ENCODE assay signal across 2 cellular contexts in genomic region chr10:112907893-112908292, GRCh38.
TF ChIP-seq lines count a peak whose summit lies in the region.

No MANE protein-coding gene starts in this region.

TF ChIP-seq in HCT116, 20 proteins besides CTCF, POLR2A, EP300 and RAD21:
- TF ChIP-seq EZH2phosphoT487 (IDR thresholded peaks at IDR 0.05; ENCODE audit: borderline replicate concordance): no peak
- TF ChIP-seq YY1 (IDR thresholded peaks at IDR 0.05; ENCODE audit: extremely low read depth, insufficient replicate concordance, low read depth, low read length): no peak
- no peak for TF ChIP-seq TCF7L2 (IDR thresholded peaks at IDR 0.05; ENCODE audit: borderline replicate concordance, extremely low read depth, insufficient read depth, insufficient read length)
- TF ChIP-seq EGR1 (IDR thresholded peaks at IDR 0.05; ENCODE audit: low read depth): no peak
- TF ChIP-seq ATF3 (IDR thresholded peaks at IDR 0.05): no peak
- TF ChIP-seq POLR2AphosphoS5 (IDR thresholded peaks at IDR 0.05; ENCODE audit: low read depth, low read length): no peak; the same call in 1 of the 2 replicates
- TF ChIP-seq SIN3A (IDR thresholded peaks at IDR 0.05; ENCODE audit: low read depth): no peak
- no peak for TF ChIP-seq SRF (IDR thresholded peaks at IDR 0.05; ENCODE audit: low read depth)
- TF ChIP-seq REST (IDR thresholded peaks at IDR 0.05; ENCODE audit: low read depth): no peak
- no peak for TF ChIP-seq ELF1 (IDR thresholded peaks at IDR 0.05; ENCODE audit: borderline replicate concordance, low read depth)
- TF ChIP-seq JUND (IDR thresholded peaks at IDR 0.05): no peak
- no peak for TF ChIP-seq EZH2 (IDR thresholded peaks at IDR 0.05)
- TF ChIP-seq ZNF274 (IDR thresholded peaks at IDR 0.05; ENCODE audit: low read depth, low read length): no peak
- no peak for TF ChIP-seq ZFX (IDR thresholded peaks at IDR 0.05)
- TF ChIP-seq FOSL1 (IDR thresholded peaks at IDR 0.05; ENCODE audit: low read depth): no peak
- TF ChIP-seq SP1 (IDR thresholded peaks at IDR 0.05; ENCODE audit: low read depth): no peak
- TF ChIP-seq CBX3 (IDR thresholded peaks at IDR 0.05; ENCODE audit: low read depth): no peak
- TF ChIP-seq CEBPB (IDR thresholded peaks at IDR 0.05; ENCODE audit: low read depth): no peak
- no peak for TF ChIP-seq ZBTB33 (IDR thresholded peaks at IDR 0.05; ENCODE audit: extremely low read depth, insufficient replicate concordance, low read length)
TF ChIP-seq in HCT116: peak in this region for 0.

TF ChIP-seq in K562, 482 proteins besides CTCF, POLR2A, EP300 and RAD21:
- TF ChIP-seq ZKSCAN3 (CRISPR knock-in tag; IDR thresholded peaks at IDR 0.05) (no peak), CBFA2T3 (IDR thresholded peaks at IDR 0.05) (no peak), ATF3 (IDR thresholded peaks at IDR 0.05) (no peak), ATF3 (CRISPR knock-in tag; conservative IDR thresholded peaks at IDR 0.05) (no peak), POLR3A (IDR thresholded peaks at IDR 0.05; ENCODE audit: borderline replicate concordance, extremely low read depth, insufficient read depth, insufficient read length) (peak; percentile 78), DEAF1 (CRISPR knock-in tag; IDR thresholded peaks at IDR 0.05) (no peak), ZNF224 (CRISPR knock-in tag; IDR thresholded peaks at IDR 0.05) (no peak), POLR2H (tag; IDR thresholded peaks at IDR 0.05; ENCODE audit: low read depth) (peak; percentile 98), PRMT5 (CRISPR knock-in tag; IDR thresholded peaks at IDR 0.05) (no peak), TBP (optimal IDR thresholded peaks at IDR 0.05; ENCODE audit: low read depth, low read length) (peak; percentile 95), KDM1A (IDR thresholded peaks at IDR 0.05) (no peak), BDP1 (IDR thresholded peaks at IDR 0.05; ENCODE audit: insufficient read depth, insufficient read length) (peak; percentile 35), ZNF134 (CRISPR knock-in tag; conservative IDR thresholded peaks at IDR 0.05) (no peak)
